In genomic region chr12:95918194-95918993, GRCh38 we compare ENCODE assay signal across 8 cellular contexts. TPM values are rescaled to one million over a fixed set of nuclear protein-coding genes. Genes with fewer than 3 reads are reported as not detected.
DNase-seq lines count a peak whose midpoint lies in the region; ATAC-seq and TF ChIP-seq lines count a peak whose summit lies in the region.

No MANE protein-coding gene starts in this region.

- intact Hi-C loops in PC-3 (cut with micrococcal nuclease), result loop anchor here (1.0 kb wide), 2 partner anchors 41 to 80 kb away; no protein-coding TSS in a partner anchor
- intact Hi-C loops in Right ventricle myocardium superior (cut with DNase I), result loop anchor here (5.0 kb wide), 1 partner anchor 79 kb away; the partner anchor contains the start of gene HAL

- H2AFZ ChIP-seq in DND-41 (ENCODE audit: low read depth, low read length) (peak overlapping the region; percentile 20; the same call in 1 of the 2 replicates), PC-3 (ENCODE audit: low read length) (peak overlapping the region; percentile 33; the same call in 1 of the 2 replicates)

- in situ Hi-C loops in KBM-7 (cut with MboI; ENCODE audit: low pct_unique_long_range_greater_than_20kb, low sequenced_read_pairs), result no loop called here

- H4K20me1 ChIP-seq in DND-41 (ENCODE audit: insufficient read depth, low read length), result no peaks in the 10 kb centered on the region
- no peaks in the 10 kb centered on the region for H4K20me1 ChIP-seq in PC-3 (ENCODE audit: low read length)

- 0 out of 2 replicates have a peak overlapping the region, but pooled peaks have one; percentile 3 for H3K4me2 ChIP-seq in DND-41 (ENCODE audit: insufficient read depth, low read length)
- H3K4me2 ChIP-seq in PC-3 (ENCODE audit: low read length), result no peak overlapping the region

- H3K4me1 ChIP-seq in DND-41 (ENCODE audit: insufficient read depth, low read length) (peaks cover 10% of the 10 kb centered on the region), PC-3 (ENCODE audit: insufficient read depth, low read length) (no peaks in the 10 kb centered on the region)

- H3K9ac ChIP-seq in DND-41 (ENCODE audit: low read depth, low read length) (no peak overlapping the region), PC-3 (ENCODE audit: low read length) (no peak overlapping the region)

- H3K4me3 ChIP-seq in DND-41 (ENCODE audit: low read depth in 1 of 2, low read length in 2 of 2), result no peak overlapping the region
- no peak overlapping the region for H3K4me3 ChIP-seq in PC-3 (ENCODE audit: low read length)

- CTCF ChIA-PET in PC-3 (lab: Charles Lee), result interaction anchor here (0.9 to 1.5 kb wide), 4 partner anchors 10 to 81 kb away, joined by 3 to 11 read pairs (median 6); partner anchors contain the start of gene CCDC38

- H3K27ac ChIP-seq in DND-41 (ENCODE audit: low read length) (no peak overlapping the region), PC-3 (ENCODE audit: low read length) (no peak overlapping the region)

- H3K9me3 ChIP-seq in DND-41 (ENCODE audit: insufficient read depth, low read length, severe bottlenecking) (no peaks in the 10 kb centered on the region), PC-3 (ENCODE audit: low read length) (no peaks in the 10 kb centered on the region)

- no peaks in the 10 kb centered on the region for H3K9me2 ChIP-seq in PC-3 (replicated peaks; ENCODE audit: low read length)

- no TSS peak for BruUV-seq in PC-3 (replicated peaks; lab: Mats Ljungman, UMichigan)

- H3K27me3 ChIP-seq in DND-41 (ENCODE audit: insufficient read depth, low read length, poor library complexity) (peaks cover 5% of the 10 kb centered on the region), PC-3 (ENCODE audit: low read length) (peaks cover 15% of the 10 kb centered on the region)

- POLR2A ChIA-PET in PC-3 (lab: Charles Lee; ENCODE audit: unreplicated experiment), result interaction anchor here (0.5 kb wide), 1 partner anchor 41 kb away, joined by 4 read pairs; no protein-coding TSS in a partner anchor

- H3K36me3 ChIP-seq in DND-41 (ENCODE audit: insufficient read depth, low read length) (no peaks in the 10 kb centered on the region), PC-3 (ENCODE audit: low read depth, low read length) (no peaks in the 10 kb centered on the region)

- no peaks in the 10 kb centered on the region for H3F3A ChIP-seq in PC-3 (ENCODE audit: low read length, unreplicated experiment)

- H3K79me2 ChIP-seq in DND-41 (ENCODE audit: insufficient read depth, low read length) (no peaks in the 10 kb centered on the region), PC-3 (ENCODE audit: low read length) (no peaks in the 10 kb centered on the region)

- peak; percentile 98 for ATAC-seq in DND-41 (ENCODE audit: insufficient read depth, low read depth)
- peak; percentile 83 for ATAC-seq in GM21423 (IDR thresholded peaks at IDR 0.05; ENCODE audit: unreplicated experiment)
- ATAC-seq in PC-3, result peak; percentile 97
- peak; percentile 78 for ATAC-seq in Right ventricle myocardium superior (ENCODE audit: poor library complexity)
- ATAC-seq in HG02840 (IDR thresholded peaks at IDR 0.05; ENCODE audit: low FRiP score, unreplicated experiment), result no peak

- TF ChIP-seq CTCF in DND-41 (IDR thresholded peaks at IDR 0.05; ENCODE audit: borderline replicate concordance, extremely low read depth, low read length, poor library complexity, severe bottlenecking) (peak; percentile 93), PC-3 (conservative IDR thresholded peaks at IDR 0.05; ENCODE audit: low read depth, low read length) (peak; percentile 93)

- DNase-seq in DND-41 (peak; percentile 56), KBM-7 (peak; percentile 56), PC-3 (peak; percentile 70), Right ventricle myocardium superior (no peak), retina (peak; percentile 50)
- DNase-seq in activated effector memory CD4-positive, alpha-beta T cell treated with anti-CD3 and anti-CD28 coated beads, Interleukin-2, amount 50 U/mL, for 16 hours, result peak; percentile 68

RNA-seq across cellular contexts. Expression of gene CCDC38, which starts 24.0 kb away (rescaled TPM):
- not detected in 2 replicates for total RNA-seq in PC-3 (2014; rRNA removed)
- 0.08 TPM for total RNA-seq in Right ventricle myocardium superior

RNA-seq across cellular contexts. Expression of gene AMDHD1, which starts 24.7 kb away (rescaled TPM):
- total RNA-seq in PC-3 (2014; rRNA removed) (0.80 and 1.5 TPM in 2 replicates), Right ventricle myocardium superior (1.0 TPM)

RNA-seq across cellular contexts. Expression of gene SNRPF, which starts 59.6 kb away (rescaled TPM):
- total RNA-seq in PC-3 (2014; rRNA removed) (47.4 and 47.5 TPM in 2 replicates), Right ventricle myocardium superior (9.3 TPM)
